2 cellular contexts compared by ENCODE assay signal in the genomic region with DNA sequence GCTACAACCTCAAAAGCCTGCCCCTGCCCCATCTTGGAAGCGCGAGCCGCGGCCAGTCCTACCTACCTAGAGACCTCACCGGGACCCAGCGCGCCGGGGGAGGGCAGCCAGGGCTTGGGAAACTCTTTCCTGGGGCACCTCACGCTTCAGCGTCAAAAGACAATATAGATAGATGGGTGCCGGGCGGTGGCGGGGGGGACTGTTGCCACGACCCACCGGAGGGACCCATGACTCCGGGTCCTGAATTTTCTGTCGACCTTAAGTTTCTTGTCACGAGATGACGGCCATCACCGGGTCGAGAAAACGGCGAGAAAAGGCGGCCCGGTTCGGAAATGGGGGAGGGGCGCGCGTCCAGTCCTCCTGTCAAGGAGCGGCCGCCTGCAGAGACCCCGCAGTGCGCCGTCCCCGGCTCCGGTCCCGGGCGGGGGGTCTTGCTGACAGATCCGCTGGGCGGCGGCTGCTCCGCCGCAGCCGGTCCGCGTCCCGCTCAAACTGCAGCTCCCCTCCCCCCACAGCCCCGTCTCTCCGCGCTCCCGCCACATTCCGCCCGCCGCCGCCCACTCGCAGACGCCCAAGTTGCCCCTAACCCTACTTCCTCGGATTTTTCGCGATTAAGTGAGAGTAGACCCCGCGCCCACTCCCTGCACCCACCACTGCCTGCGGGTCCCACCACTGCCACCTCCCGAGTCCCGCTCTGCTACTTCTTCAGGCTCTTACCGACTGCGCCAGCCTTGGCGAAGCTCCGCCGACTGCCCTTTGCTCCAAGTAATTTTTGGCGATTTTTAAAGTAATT.
A peak's percentile ranks its signal among the peaks of the same experiment; 100 is the strongest.
TF ChIP-seq lines count a peak whose summit lies in the region.

No MANE protein-coding gene starts in this region.

TF ChIP-seq in WTC11, 78 proteins besides CTCF, POLR2A, EP300 and RAD21 (continues in another document):
- TF ChIP-seq, protein P1, sequence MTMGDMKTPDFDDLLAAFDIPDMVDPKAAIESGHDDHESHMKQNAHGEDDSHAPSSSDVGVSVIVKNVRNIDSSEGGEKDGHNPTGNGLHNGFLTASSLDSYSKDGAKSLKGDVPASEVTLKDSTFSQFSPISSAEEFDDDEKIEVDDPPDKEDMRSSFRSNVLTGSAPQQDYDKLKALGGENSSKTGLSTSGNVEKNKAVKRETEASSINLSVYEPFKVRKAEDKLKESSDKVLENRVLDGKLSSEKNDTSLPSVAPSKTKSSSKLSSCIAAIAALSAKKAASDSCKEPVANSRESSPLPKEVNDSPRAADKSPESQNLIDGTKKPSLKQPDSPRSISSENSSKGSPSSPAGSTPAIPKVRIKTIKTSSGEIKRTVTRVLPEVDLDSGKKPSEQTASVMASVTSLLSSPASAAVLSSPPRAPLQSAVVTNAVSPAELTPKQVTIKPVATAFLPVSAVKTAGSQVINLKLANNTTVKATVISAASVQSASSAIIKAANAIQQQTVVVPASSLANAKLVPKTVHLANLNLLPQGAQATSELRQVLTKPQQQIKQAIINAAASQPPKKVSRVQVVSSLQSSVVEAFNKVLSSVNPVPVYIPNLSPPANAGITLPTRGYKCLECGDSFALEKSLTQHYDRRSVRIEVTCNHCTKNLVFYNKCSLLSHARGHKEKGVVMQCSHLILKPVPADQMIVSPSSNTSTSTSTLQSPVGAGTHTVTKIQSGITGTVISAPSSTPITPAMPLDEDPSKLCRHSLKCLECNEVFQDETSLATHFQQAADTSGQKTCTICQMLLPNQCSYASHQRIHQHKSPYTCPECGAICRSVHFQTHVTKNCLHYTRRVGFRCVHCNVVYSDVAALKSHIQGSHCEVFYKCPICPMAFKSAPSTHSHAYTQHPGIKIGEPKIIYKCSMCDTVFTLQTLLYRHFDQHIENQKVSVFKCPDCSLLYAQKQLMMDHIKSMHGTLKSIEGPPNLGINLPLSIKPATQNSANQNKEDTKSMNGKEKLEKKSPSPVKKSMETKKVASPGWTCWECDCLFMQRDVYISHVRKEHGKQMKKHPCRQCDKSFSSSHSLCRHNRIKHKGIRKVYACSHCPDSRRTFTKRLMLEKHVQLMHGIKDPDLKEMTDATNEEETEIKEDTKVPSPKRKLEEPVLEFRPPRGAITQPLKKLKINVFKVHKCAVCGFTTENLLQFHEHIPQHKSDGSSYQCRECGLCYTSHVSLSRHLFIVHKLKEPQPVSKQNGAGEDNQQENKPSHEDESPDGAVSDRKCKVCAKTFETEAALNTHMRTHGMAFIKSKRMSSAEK (CRISPR knock-in tag; IDR thresholded peaks at IDR 0.05; ENCODE audit: borderline replicate concordance) = no peak
- TF ChIP-seq, protein P2, sequence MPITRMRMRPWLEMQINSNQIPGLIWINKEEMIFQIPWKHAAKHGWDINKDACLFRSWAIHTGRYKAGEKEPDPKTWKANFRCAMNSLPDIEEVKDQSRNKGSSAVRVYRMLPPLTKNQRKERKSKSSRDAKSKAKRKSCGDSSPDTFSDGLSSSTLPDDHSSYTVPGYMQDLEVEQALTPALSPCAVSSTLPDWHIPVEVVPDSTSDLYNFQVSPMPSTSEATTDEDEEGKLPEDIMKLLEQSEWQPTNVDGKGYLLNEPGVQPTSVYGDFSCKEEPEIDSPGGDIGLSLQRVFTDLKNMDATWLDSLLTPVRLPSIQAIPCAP (CRISPR knock-in tag; IDR thresholded peaks at IDR 0.05) = no peak
- peak; percentile 14; the same call in 1 of the 2 replicates for TF ChIP-seq E2F4 (CRISPR knock-in tag; IDR thresholded peaks at IDR 0.05; ENCODE audit: borderline replicate concordance, low read depth)
- no peak for TF ChIP-seq EMX1 (CRISPR knock-in tag; IDR thresholded peaks at IDR 0.05)
- TF ChIP-seq TP53 (CRISPR knock-in tag; IDR thresholded peaks at IDR 0.05) = no peak
- TF ChIP-seq, protein P3, sequence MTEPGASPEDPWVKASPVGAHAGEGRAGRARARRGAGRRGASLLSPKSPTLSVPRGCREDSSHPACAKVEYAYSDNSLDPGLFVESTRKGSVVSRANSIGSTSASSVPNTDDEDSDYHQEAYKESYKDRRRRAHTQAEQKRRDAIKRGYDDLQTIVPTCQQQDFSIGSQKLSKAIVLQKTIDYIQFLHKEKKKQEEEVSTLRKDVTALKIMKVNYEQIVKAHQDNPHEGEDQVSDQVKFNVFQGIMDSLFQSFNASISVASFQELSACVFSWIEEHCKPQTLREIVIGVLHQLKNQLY (CRISPR knock-in tag; IDR thresholded peaks at IDR 0.05) = no peak
- TF ChIP-seq MAX (CRISPR knock-in tag; IDR thresholded peaks at IDR 0.05) = no peak
- peak; percentile 28; the same call in 1 of the 2 replicates for TF ChIP-seq HMGXB4 (CRISPR knock-in tag; IDR thresholded peaks at IDR 0.05)
- TF ChIP-seq ZNF671 (CRISPR knock-in tag; IDR thresholded peaks at IDR 0.05) = no peak
- TF ChIP-seq KAT7 (CRISPR knock-in tag; IDR thresholded peaks at IDR 0.05; ENCODE audit: borderline replicate concordance) = no peak

TF ChIP-seq in HepG2, 621 proteins besides CTCF, POLR2A, EP300 and RAD21 (continued from another document and continues in another):
- peak; percentile 48; the same call in 1 of the 2 replicates for TF ChIP-seq ZNF558 (CRISPR knock-in tag; IDR thresholded peaks at IDR 0.05; ENCODE audit: borderline replicate concordance)
- 0 out of 2 replicates have a peak, but pooled peaks have one; percentile 22 for TF ChIP-seq GFI1 (CRISPR knock-in tag; IDR thresholded peaks at IDR 0.05; ENCODE audit: borderline replicate concordance)
- TF ChIP-seq, protein P4, sequence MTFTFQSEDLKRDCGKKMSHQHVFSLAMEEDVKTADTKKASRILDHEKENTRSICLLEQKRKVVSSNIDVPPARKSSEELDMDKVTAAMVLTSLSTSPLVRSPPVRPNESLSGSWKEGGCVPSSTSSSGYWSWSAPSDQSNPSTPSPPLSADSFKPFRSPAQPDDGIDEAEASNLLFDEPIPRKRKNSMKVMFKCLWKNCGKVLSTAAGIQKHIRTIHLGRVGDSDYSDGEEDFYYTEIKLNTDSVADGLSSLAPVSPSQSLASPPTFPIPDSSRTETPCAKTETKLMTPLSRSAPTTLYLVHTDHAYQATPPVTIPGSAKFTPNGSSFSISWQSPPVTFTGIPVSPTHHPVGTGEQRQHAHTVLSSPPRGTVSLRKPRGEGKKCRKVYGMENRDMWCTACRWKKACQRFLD (CRISPR knock-in tag; IDR thresholded peaks at IDR 0.05; ENCODE audit: borderline replicate concordance) = 0 out of 2 replicates have a peak, but pooled peaks have one; percentile 35
- TF ChIP-seq NR2F6 (IDR thresholded peaks at IDR 0.05) = no peak
- TF ChIP-seq NR2F6 (CRISPR knock-in tag; IDR thresholded peaks at IDR 0.05) = no peak
- TF ChIP-seq, protein P5, sequence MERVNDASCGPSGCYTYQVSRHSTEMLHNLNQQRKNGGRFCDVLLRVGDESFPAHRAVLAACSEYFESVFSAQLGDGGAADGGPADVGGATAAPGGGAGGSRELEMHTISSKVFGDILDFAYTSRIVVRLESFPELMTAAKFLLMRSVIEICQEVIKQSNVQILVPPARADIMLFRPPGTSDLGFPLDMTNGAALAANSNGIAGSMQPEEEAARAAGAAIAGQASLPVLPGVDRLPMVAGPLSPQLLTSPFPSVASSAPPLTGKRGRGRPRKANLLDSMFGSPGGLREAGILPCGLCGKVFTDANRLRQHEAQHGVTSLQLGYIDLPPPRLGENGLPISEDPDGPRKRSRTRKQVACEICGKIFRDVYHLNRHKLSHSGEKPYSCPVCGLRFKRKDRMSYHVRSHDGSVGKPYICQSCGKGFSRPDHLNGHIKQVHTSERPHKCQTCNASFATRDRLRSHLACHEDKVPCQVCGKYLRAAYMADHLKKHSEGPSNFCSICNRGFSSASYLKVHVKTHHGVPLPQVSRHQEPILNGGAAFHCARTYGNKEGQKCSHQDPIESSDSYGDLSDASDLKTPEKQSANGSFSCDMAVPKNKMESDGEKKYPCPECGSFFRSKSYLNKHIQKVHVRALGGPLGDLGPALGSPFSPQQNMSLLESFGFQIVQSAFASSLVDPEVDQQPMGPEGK (CRISPR knock-in tag; IDR thresholded peaks at IDR 0.05) = 0 out of 2 replicates have a peak, but pooled peaks have one; percentile 36
- 0 out of 2 replicates have a peak, but pooled peaks have one; percentile 6 for TF ChIP-seq ZNF33B (CRISPR knock-in tag; IDR thresholded peaks at IDR 0.05)
- peak; percentile 38; the same call in 1 of the 2 replicates for TF ChIP-seq ZBTB7B (CRISPR knock-in tag; IDR thresholded peaks at IDR 0.05)
- TF ChIP-seq GLMP (CRISPR knock-in tag; IDR thresholded peaks at IDR 0.05; ENCODE audit: borderline replicate concordance) = no peak
- no peak for TF ChIP-seq ZNF224 (CRISPR knock-in tag; IDR thresholded peaks at IDR 0.05)
- TF ChIP-seq, protein P6, sequence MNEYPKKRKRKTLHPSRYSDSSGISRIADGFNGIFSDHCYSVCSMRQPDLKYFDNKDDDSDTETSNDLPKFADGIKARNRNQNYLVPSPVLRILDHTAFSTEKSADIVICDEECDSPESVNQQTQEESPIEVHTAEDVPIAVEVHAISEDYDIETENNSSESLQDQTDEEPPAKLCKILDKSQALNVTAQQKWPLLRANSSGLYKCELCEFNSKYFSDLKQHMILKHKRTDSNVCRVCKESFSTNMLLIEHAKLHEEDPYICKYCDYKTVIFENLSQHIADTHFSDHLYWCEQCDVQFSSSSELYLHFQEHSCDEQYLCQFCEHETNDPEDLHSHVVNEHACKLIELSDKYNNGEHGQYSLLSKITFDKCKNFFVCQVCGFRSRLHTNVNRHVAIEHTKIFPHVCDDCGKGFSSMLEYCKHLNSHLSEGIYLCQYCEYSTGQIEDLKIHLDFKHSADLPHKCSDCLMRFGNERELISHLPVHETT (CRISPR knock-in tag; conservative IDR thresholded peaks at IDR 0.05) = 0 out of 2 replicates have a peak, but pooled peaks have one; percentile 26
- no peak for TF ChIP-seq ISL2 (CRISPR knock-in tag; IDR thresholded peaks at IDR 0.05)
- TF ChIP-seq ZNF234 (CRISPR knock-in tag; conservative IDR thresholded peaks at IDR 0.05) = peak; percentile 93
- TF ChIP-seq KDM5B (CRISPR knock-in tag; IDR thresholded peaks at IDR 0.05; ENCODE audit: borderline replicate concordance) = 0 out of 2 replicates have a peak, but pooled peaks have one; percentile 10
- no peak for TF ChIP-seq MAFF (IDR thresholded peaks at IDR 0.05; ENCODE audit: low read depth, low read length)
- no peak for TF ChIP-seq SALL1 (CRISPR knock-in tag; IDR thresholded peaks at IDR 0.05)
- peak; percentile 66 for TF ChIP-seq ASH2L (IDR thresholded peaks at IDR 0.05; ENCODE audit: insufficient read length, low read depth, low read length)
- TF ChIP-seq MXD1 (CRISPR knock-in tag; IDR thresholded peaks at IDR 0.05) = 0 out of 2 replicates have a peak, but pooled peaks have one; percentile 45
- no peak for TF ChIP-seq CEBPZ (IDR thresholded peaks at IDR 0.05; ENCODE audit: low read length)
- peak; percentile 7; the same call in 1 of the 2 replicates for TF ChIP-seq MYC (CRISPR knock-in tag; IDR thresholded peaks at IDR 0.05; ENCODE audit: borderline replicate concordance)
- TF ChIP-seq ZSCAN31 (CRISPR knock-in tag; IDR thresholded peaks at IDR 0.05; ENCODE audit: low read depth) = 0 out of 2 replicates have a peak, but pooled peaks have one; percentile 41
- TF ChIP-seq, protein P7, sequence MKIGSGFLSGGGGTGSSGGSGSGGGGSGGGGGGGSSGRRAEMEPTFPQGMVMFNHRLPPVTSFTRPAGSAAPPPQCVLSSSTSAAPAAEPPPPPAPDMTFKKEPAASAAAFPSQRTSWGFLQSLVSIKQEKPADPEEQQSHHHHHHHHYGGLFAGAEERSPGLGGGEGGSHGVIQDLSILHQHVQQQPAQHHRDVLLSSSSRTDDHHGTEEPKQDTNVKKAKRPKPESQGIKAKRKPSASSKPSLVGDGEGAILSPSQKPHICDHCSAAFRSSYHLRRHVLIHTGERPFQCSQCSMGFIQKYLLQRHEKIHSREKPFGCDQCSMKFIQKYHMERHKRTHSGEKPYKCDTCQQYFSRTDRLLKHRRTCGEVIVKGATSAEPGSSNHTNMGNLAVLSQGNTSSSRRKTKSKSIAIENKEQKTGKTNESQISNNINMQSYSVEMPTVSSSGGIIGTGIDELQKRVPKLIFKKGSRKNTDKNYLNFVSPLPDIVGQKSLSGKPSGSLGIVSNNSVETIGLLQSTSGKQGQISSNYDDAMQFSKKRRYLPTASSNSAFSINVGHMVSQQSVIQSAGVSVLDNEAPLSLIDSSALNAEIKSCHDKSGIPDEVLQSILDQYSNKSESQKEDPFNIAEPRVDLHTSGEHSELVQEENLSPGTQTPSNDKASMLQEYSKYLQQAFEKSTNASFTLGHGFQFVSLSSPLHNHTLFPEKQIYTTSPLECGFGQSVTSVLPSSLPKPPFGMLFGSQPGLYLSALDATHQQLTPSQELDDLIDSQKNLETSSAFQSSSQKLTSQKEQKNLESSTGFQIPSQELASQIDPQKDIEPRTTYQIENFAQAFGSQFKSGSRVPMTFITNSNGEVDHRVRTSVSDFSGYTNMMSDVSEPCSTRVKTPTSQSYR (CRISPR knock-in tag; IDR thresholded peaks at IDR 0.05; ENCODE audit: borderline replicate concordance) = peak; percentile 55
- TF ChIP-seq, protein P8, sequence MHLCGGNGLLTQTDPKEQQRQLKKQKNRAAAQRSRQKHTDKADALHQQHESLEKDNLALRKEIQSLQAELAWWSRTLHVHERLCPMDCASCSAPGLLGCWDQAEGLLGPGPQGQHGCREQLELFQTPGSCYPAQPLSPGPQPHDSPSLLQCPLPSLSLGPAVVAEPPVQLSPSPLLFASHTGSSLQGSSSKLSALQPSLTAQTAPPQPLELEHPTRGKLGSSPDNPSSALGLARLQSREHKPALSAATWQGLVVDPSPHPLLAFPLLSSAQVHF (CRISPR knock-in tag; IDR thresholded peaks at IDR 0.05) = peak; percentile 50; the same call in 1 of the 2 replicates
- no peak for TF ChIP-seq FOSL2 (CRISPR knock-in tag; IDR thresholded peaks at IDR 0.05)
